In the genomic region with DNA sequence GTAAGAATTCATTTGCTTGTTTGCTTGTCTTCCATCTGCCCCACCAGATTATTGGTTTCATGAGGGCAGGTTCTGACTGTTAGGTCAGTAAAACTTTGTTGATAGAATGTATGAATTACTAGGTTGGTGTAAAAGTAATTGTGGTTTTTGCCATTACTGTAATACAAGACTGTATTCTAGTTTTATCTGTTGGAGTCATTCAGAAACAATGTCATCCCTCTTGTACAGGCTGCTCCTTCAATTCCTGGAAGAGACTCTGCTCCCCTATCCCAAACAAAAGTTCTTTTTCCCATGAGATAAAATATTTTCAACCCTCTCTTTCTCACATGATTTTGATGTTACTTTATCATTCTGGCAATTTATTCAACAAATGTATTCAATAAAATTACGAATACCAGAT, we compare ENCODE assay signal across 20 cellular contexts.
A peak's percentile ranks its signal among the peaks of the same experiment; 100 is the strongest.
DNase-seq lines count a peak whose midpoint lies in the region; TF ChIP-seq lines count a peak whose summit lies in the region.
"Had no signal": no experiment of that assay in that cellular context is flagged by ENCODE, and none has a peak within 500 bp of the region (broad histone marks: within the 10 kb centered on the region; RNA-seq: fewer than 3 reads in every experiment).

No MANE protein-coding gene starts in this region.

- TF ChIP-seq CTCF in AG10803 (conservative IDR thresholded peaks at IDR 0.05; ENCODE audit: low read length), result no peak
- TF ChIP-seq CTCF in cardiac fibroblast (IDR thresholded peaks at IDR 0.05; ENCODE audit: low read depth, low read length), result no peak

- DNase-seq in AG10803 (ENCODE audit: low read depth) (peak; percentile 38), LHCN-M2 (ENCODE audit: low read depth) (peak; percentile 37), cardiac fibroblast (ENCODE audit: low read depth in 2 of 2) (peak; percentile 32 to 37), myocyte (ENCODE audit: low read depth) (peak; percentile 64), epidermal melanocyte (ENCODE audit: insufficient read length, low spot score) (no peak), KG1 (lab: John Stamatoyannopoulos, UW) (no peak), NK-92 (lab: John Stamatoyannopoulos, UW; ENCODE audit: unreplicated experiment) (no peak)
- no peak for DNase-seq in stimulated activated naive CD4-positive, alpha-beta T cell treated with Interleukin-2 at 50 U/mL for 16 hours (lab: John Stamatoyannopoulos, UW)
- DNase-seq: 8988T; Calu3; CD4-positive, alpha-beta memory T cell; NCI-H1092; NCI-H146; NCI-H2081; NCI-H510A; NCI-H748 treated with DMSO at 0.1 percent for 48 hours; OCI-M1; SHP77; SK-N-SH had no signal

- H3K4me3 ChIP-seq in AG10803 (ENCODE audit: low read length) (no peak overlapping the region), cardiac fibroblast (replicated peaks in 1 of 2; ENCODE audit: low read depth in 2 of 2, low read length in 2 of 2) (no peak overlapping the region)
- H3K4me3 ChIP-seq: BLaER1 had no signal

Comparison
In these comparisons a context has a peak if more than half of its experiments do, and no peak if none do; other contexts are left out.
1. DNase-seq: peak in AG10803 (single experiment), LHCN-M2 (single experiment), cardiac fibroblast (2 of 2) and myocyte (single experiment); none in epidermal melanocyte (single experiment), KG1 (single experiment), NK-92 (single experiment) and stimulated activated naive CD4-positive, alpha-beta T cell treated with Interleukin-2 at 50 U/mL for 16 hours (single experiment).